8 cellular contexts compared by ENCODE assay signal in genomic region chr20:32357869-32358631, GRCh38. TPM values are rescaled to one million over a fixed set of nuclear protein-coding genes. Genes with fewer than 3 reads are reported as not detected.
DNase-seq lines count a peak whose midpoint lies in the region; ATAC-seq lines count a peak whose summit lies in the region.

Gene ASXL1 (plus strand): TSS chr20:32358331. CDS start chr20:32358776, 445 bp downstream.

- peak within 1 kb of the TSS; percentile 93 to 98 (median 97) for H3K4me3 Mint-ChIP-seq in CD8-positive, alpha-beta memory T cell

- peak within 1 kb of the TSS; percentile 88 for H3K27ac ChIP-seq in CD8-positive, alpha-beta memory T cell (ENCODE audit: low read depth, low read length)

- POLR2A ChIA-PET in CD8-positive, alpha-beta memory T cell (lab: Charles Lee), result interaction anchor here (0.5 to 2.5 kb wide), 9 partner anchors 13 to 634 kb away, joined by 3 to 15 read pairs (median 3); partner anchors contain the start of gene KIF3B

- no peaks in the 10 kb centered on the region for H3K27me3 ChIP-seq in CD8-positive, alpha-beta memory T cell (ENCODE audit: insufficient read depth, low read length, poor library complexity, severe bottlenecking)

- peak; percentile 89 to 94 (median 90) for DNase-seq in CD8-positive, alpha-beta memory T cell
- DNase-seq in HS-5 (ENCODE audit: low read depth), result peak; percentile 79
- DNase-seq in NK-92 treated with Interleukin-12 subunit alpha and Interleukin-12 subunit beta, amount 100 ng/mL, for 24 hours (lab: John Stamatoyannopoulos, UW), result peak; percentile 95
- peak; percentile 96 for DNase-seq in activated CD8-positive, alpha-beta memory T cell treated with anti-CD3 and anti-CD28 coated beads for 24 hours
- DNase-seq in effector CD8-positive, alpha-beta T cell (lab: John Stamatoyannopoulos, UW), result peak; percentile 90
- peak; percentile 97 to 99 for DNase-seq in lung microvascular endothelial cell (ENCODE audit: low read depth in 2 of 2)
- DNase-seq in stimulated activated CD4-positive, alpha-beta T cell treated with anti-CD3 and anti-CD28 coated beads, TNF-alpha, amount 100 ng/mL, for 48 hours (ENCODE audit: low read depth in 3 of 3), result peak; percentile 92 to 96 (median 93)

- peak within 1 kb of the TSS; percentile 97 for H3K4me3 ChIP-seq in CD8-positive, alpha-beta memory T cell (ENCODE audit: low read length)

- ATAC-seq in GM19467 (IDR thresholded peaks at IDR 0.05; ENCODE audit: unreplicated experiment), result peak; percentile 65

- CTCF ChIA-PET in CD8-positive, alpha-beta memory T cell (lab: Charles Lee), result interaction anchor here (0.8 to 1.3 kb wide), 5 partner anchors 10 to 86 kb away, joined by 3 to 4 read pairs (median 3); no protein-coding TSS in a partner anchor

- H3K9me3 Mint-ChIP-seq in CD8-positive, alpha-beta memory T cell, result no peaks in the 10 kb centered on the region

- peaks cover 41% of the 10 kb centered on the region for H3K4me1 ChIP-seq in CD8-positive, alpha-beta memory T cell (ENCODE audit: insufficient read depth, low read length)

- H3K27ac Mint-ChIP-seq in CD8-positive, alpha-beta memory T cell, result peak within 1 kb of the TSS; percentile 97 to 99 (median 98)

- no peaks in the 10 kb centered on the region for H3K36me3 ChIP-seq in CD8-positive, alpha-beta memory T cell (ENCODE audit: insufficient read depth, low read length)

- H3K36me3 Mint-ChIP-seq in CD8-positive, alpha-beta memory T cell, result peaks cover 0 to 13% (median 0%) of the 10 kb centered on the region in 3 donors

- no peaks in the 10 kb centered on the region for H3K9me3 ChIP-seq in CD8-positive, alpha-beta memory T cell (ENCODE audit: low read length)

- peaks cover 0 to 9% of the 10 kb centered on the region in 2 donors for H3K27me3 Mint-ChIP-seq in CD8-positive, alpha-beta memory T cell

- peaks cover 38 to 53% (median 48%) of the 10 kb centered on the region in 3 donors for H3K4me1 Mint-ChIP-seq in CD8-positive, alpha-beta memory T cell

RNA-seq across cellular contexts. Expression of gene ASXL1, which starts in this region (rescaled TPM):
- total RNA-seq in CD8-positive, alpha-beta memory T cell, result 100 to 1,000 TPM; 131 to 133 TPM
- 19.8 TPM for polyA plus RNA-seq in CD8-positive, alpha-beta memory T cell
- 27.9 and 42.5 TPM in 2 replicates for total RNA-seq in lung microvascular endothelial cell

Comparison
In these comparisons a context has a peak if more than half of its experiments do, and no peak if none do; other contexts are left out.
1. Peak in every context shown above with its lines: DNase-seq, ATAC-seq, H3K4me3 ChIP-seq and H3K27ac ChIP-seq.